8 cellular contexts compared by ENCODE assay signal in genomic region chr1:59290173-59290954, GRCh38. TPM values are rescaled to one million over a fixed set of nuclear protein-coding genes. Genes with fewer than 3 reads are reported as not detected.
DNase-seq lines count a peak whose midpoint lies in the region; ATAC-seq and TF ChIP-seq lines count a peak whose summit lies in the region.

No MANE protein-coding gene starts in this region.

- H3K27me3 ChIP-seq in RWPE2 (ENCODE audit: insufficient read depth, poor library complexity, severe bottlenecking) (no peaks in the 10 kb centered on the region), spleen (replicated peaks in 1 of 7) (no peaks in the 10 kb centered on the region)

- no peak for TF ChIP-seq POLR2A in spleen (IDR thresholded peaks at IDR 0.05)

- no peaks in the 10 kb centered on the region for H3K36me3 ChIP-seq in RWPE2 (ENCODE audit: low read depth)
- no peaks in the 10 kb centered on the region for H3K36me3 ChIP-seq in spleen

- peak; percentile 46 for TF ChIP-seq CTCF in RWPE2 (IDR thresholded peaks at IDR 0.05; ENCODE audit: poor library complexity, severe bottlenecking)
- peak; percentile 40 for TF ChIP-seq CTCF in fibroblast of pulmonary artery (IDR thresholded peaks at IDR 0.05; ENCODE audit: low read length, missing control alignments)
- TF ChIP-seq CTCF in spleen (IDR thresholded peaks at IDR 0.05 in 8 of 11, conservative IDR thresholded peaks at IDR 0.05 in 3 of 11), result peak in 7 of 11 experiments; percentile 9 to 42 (median 29)

- peak in 2 of 3 experiments; percentile 10 to 13 for DNase-seq in NCI-H1417 (lab: John Stamatoyannopoulos, UW)
- no peak for DNase-seq in NCI-H1417 treated with DMSO at 0.1 percent for 48 hours (lab: John Stamatoyannopoulos, UW)
- no peak for DNase-seq in RWPE2 (ENCODE audit: low spot score)
- DNase-seq in fibroblast of pulmonary artery (ENCODE audit: low read depth), result peak; percentile 64
- no peak for DNase-seq in spleen
- DNase-seq in NCI-H128 (lab: John Stamatoyannopoulos, UW; ENCODE audit: unreplicated experiment), result no peak

- H3K4me3 ChIP-seq in RWPE2 (ENCODE audit: severe bottlenecking), result no peak overlapping the region
- no peak overlapping the region for H3K4me3 ChIP-seq in fibroblast of pulmonary artery (replicated peaks; ENCODE audit: low read depth, low read length)
- no peak overlapping the region for H3K4me3 ChIP-seq in spleen

- intact Hi-C loops in spleen (cut with DNase I; ENCODE audit: low total_unique reads), result loop anchor here (10.0 kb wide), 3 partner anchors 386 to 506 kb away; partner anchors contain the start of gene JUN

- H3K9me3 ChIP-seq in RWPE2 (ENCODE audit: severe bottlenecking) (no peaks in the 10 kb centered on the region), spleen (no peaks in the 10 kb centered on the region)

- peaks cover 5% of the 10 kb centered on the region for H3K4me1 ChIP-seq in RWPE2 (ENCODE audit: insufficient read depth, poor library complexity, severe bottlenecking)
- peaks cover 7 to 43% (median 23%) of the 10 kb centered on the region in 6 donors for H3K4me1 ChIP-seq in spleen

- H3K27ac ChIP-seq in RWPE2 (ENCODE audit: poor library complexity, severe bottlenecking), result no peak overlapping the region
- H3K27ac ChIP-seq in spleen, result peak overlapping the region in 1 of 8 donors; percentile 87

- 71 to 76% (median 73%) methylated on average over 9 of the region's 9 CpGs for WGBS in spleen, 5 donors

- ATAC-seq in GM21360 (IDR thresholded peaks at IDR 0.05; ENCODE audit: unreplicated experiment) (peak; percentile 78), HG03520 (IDR thresholded peaks at IDR 0.05; ENCODE audit: unreplicated experiment) (peak; percentile 76), RWPE2 (ENCODE audit: low read depth) (peak; percentile 38; the same call in 1 of the 3 replicates)

RNA-seq across cellular contexts. Expression of gene FGGY, which starts 6.5 kb away (rescaled TPM):
- 10 to 100 TPM; 10.8 to 27.8 (median 14.3) TPM for total RNA-seq in spleen
- 1 to 10 TPM; 1.7 to 6.0 (median 2.4) TPM for polyA plus RNA-seq in spleen

Comparison
In these comparisons a context has a peak if more than half of its experiments do, and no peak if none do; other contexts are left out.
1. DNase-seq: peak in NCI-H1417 (2 of 3) and fibroblast of pulmonary artery (single experiment); none in NCI-H1417 treated with DMSO at 0.1 percent for 48 hours (single experiment), RWPE2 (single experiment), spleen (single experiment) and NCI-H128 (single experiment).
2. Peak in every context shown above with its lines, with median percentiles within 50 percentile points of each other: ATAC-seq and CTCF ChIP-seq.